14 cellular contexts compared by ENCODE assay signal in the genomic region with DNA sequence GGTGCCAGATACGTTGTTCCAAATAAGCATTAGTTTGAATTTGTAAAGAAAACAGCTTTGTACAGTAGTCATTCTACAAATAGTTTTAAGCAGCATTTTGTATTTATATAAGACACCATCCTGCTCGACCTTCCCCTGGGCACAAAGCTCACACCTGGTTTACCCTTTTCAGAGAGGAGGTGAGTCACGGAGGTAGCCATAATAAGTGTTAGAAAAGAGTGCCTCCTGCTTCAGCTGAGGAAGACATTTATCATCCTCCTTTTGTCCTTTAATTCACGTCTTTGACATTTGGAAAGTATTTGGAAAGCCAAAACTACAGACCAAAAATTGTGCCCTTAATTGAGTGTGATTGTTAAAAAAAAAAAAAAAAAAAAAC. TPM values are rescaled to one million over a fixed set of nuclear protein-coding genes. Genes with fewer than 3 reads are reported as not detected.
DNase-seq lines count a peak whose midpoint lies in the region; ATAC-seq and TF ChIP-seq lines count a peak whose summit lies in the region.
"Had no signal": no experiment of that assay in that cellular context is flagged by ENCODE, and none has a peak within 500 bp of the region (broad histone marks: within the 10 kb centered on the region; RNA-seq: fewer than 3 reads in every experiment).

No MANE protein-coding gene starts in this region.

- H3K27me3 ChIP-seq in SJSA1 (replicated peaks), result no peaks in the 10 kb centered on the region
- H3K27me3 ChIP-seq: colonic mucosa had no signal

- H3K9me3 Mint-ChIP-seq in activated CD8-positive, alpha-beta T cell treated with anti-CD3 and anti-CD28 coated beads for 36 hours, result peaks cover 3% of the 10 kb centered on the region
- no peaks in the 10 kb centered on the region for H3K9me3 Mint-ChIP-seq in activated CD8-positive, alpha-beta T cell treated with anti-CD3 and anti-CD28 coated beads, Interleukin-2, amount 10 ng/mL, durations not matched to agents 7 days and 5 days (ENCODE audit: insufficient read depth)
- H3K9me3 Mint-ChIP-seq in glutamatergic neuron (ENCODE audit: unreplicated experiment), result no peaks in the 10 kb centered on the region
- H3K9me3 Mint-ChIP-seq: activated T-helper 2 cell treated with anti-CD3 and anti-CD28 coated beads, Interferon-gamma antibody, Interleukin-2, Interleukin-4, amounts not matched to agents 10 μg/mL and 5 μg/mL and 100 μg/mL, durations not matched to agents 14 hours and 24 hours and 36 hours had no signal

- H3K9me3 ChIP-seq in SJSA1 (replicated peaks), result no peaks in the 10 kb centered on the region
- H3K9me3 ChIP-seq: colonic mucosa, thoracic aorta had no signal

- H3K27ac ChIP-seq in SJSA1, result peak overlapping the region; percentile 54
- H3K27ac ChIP-seq in temporal lobe (ENCODE audit: low read depth, low read length), result peak overlapping the region; percentile 2
- H3K27ac ChIP-seq: colonic mucosa, thoracic aorta, VCaP had no signal

- H3K4me3 ChIP-seq in SJSA1, result no peak overlapping the region
- H3K4me3 ChIP-seq: colonic mucosa, thoracic aorta had no signal

- POLR2A ChIA-PET in activated CD8-positive, alpha-beta T cell treated with anti-CD3 and anti-CD28 coated beads for 36 hours (lab: Charles Lee), result interaction anchor here (1.2 kb wide), 1 partner anchor 24 kb away, joined by 4 read pairs; no protein-coding TSS in a partner anchor
- POLR2A ChIA-PET in activated CD8-positive, alpha-beta T cell treated with anti-CD3 and anti-CD28 coated beads, Interleukin-2, amount 10 ng/mL, durations not matched to agents 7 days and 5 days (lab: Charles Lee), result no interaction called here

- intact Hi-C loops in activated CD8-positive, alpha-beta T cell treated with anti-CD3 and anti-CD28 coated beads for 36 hours (cut with micrococcal nuclease), result no loop called here

- peaks cover 77% of the 10 kb centered on the region for H3K4me1 Mint-ChIP-seq in activated CD8-positive, alpha-beta T cell treated with anti-CD3 and anti-CD28 coated beads for 36 hours (ENCODE audit: low read depth)
- H3K4me1 Mint-ChIP-seq in activated CD8-positive, alpha-beta T cell treated with anti-CD3 and anti-CD28 coated beads, Interleukin-2, amount 10 ng/mL, durations not matched to agents 7 days and 5 days (ENCODE audit: low read depth), result peaks cover 47% of the 10 kb centered on the region
- H3K4me1 Mint-ChIP-seq in glutamatergic neuron (ENCODE audit: low read depth, unreplicated experiment), result peaks cover 34% of the 10 kb centered on the region

- H3K27ac Mint-ChIP-seq in activated CD8-positive, alpha-beta T cell treated with anti-CD3 and anti-CD28 coated beads for 36 hours, result no peak overlapping the region
- H3K27ac Mint-ChIP-seq in activated CD8-positive, alpha-beta T cell treated with anti-CD3 and anti-CD28 coated beads, Interleukin-2, amount 10 ng/mL, durations not matched to agents 7 days and 5 days, result no peak overlapping the region
- H3K27ac Mint-ChIP-seq in glutamatergic neuron (ENCODE audit: unreplicated experiment), result peak overlapping the region; percentile 96
- H3K27ac Mint-ChIP-seq: activated T-helper 2 cell treated with anti-CD3 and anti-CD28 coated beads, Interferon-gamma antibody, Interleukin-2, Interleukin-4, amounts not matched to agents 10 μg/mL and 5 μg/mL and 100 μg/mL, durations not matched to agents 14 hours and 24 hours and 36 hours; naive thymus-derived CD8-positive, alpha-beta T cell had no signal

- TF ChIP-seq CTCF in activated CD8-positive, alpha-beta T cell treated with anti-CD3 and anti-CD28 coated beads for 36 hours (IDR thresholded peaks at IDR 0.05), result no peak
- TF ChIP-seq CTCF in glutamatergic neuron (IDR thresholded peaks at IDR 0.05; ENCODE audit: partially characterized antibody, unreplicated experiment), result no peak

- peak; percentile 43 for ATAC-seq in activated CD8-positive, alpha-beta T cell treated with anti-CD3 and anti-CD28 coated beads for 36 hours
- ATAC-seq in activated CD8-positive, alpha-beta T cell treated with anti-CD3 and anti-CD28 coated beads, Interleukin-2, amount 10 ng/mL, durations not matched to agents 7 days and 5 days, result no peak
- no peak for ATAC-seq in GM21381 (IDR thresholded peaks at IDR 0.05; ENCODE audit: unreplicated experiment)
- ATAC-seq: naive thymus-derived CD8-positive, alpha-beta T cell had no signal

- H3K27me3 Mint-ChIP-seq in activated CD8-positive, alpha-beta T cell treated with anti-CD3 and anti-CD28 coated beads for 36 hours, result no peaks in the 10 kb centered on the region
- no peaks in the 10 kb centered on the region for H3K27me3 Mint-ChIP-seq in activated CD8-positive, alpha-beta T cell treated with anti-CD3 and anti-CD28 coated beads, Interleukin-2, amount 10 ng/mL, durations not matched to agents 7 days and 5 days (ENCODE audit: low read depth)
- H3K27me3 Mint-ChIP-seq in glutamatergic neuron (ENCODE audit: unreplicated experiment), result peaks cover 4% of the 10 kb centered on the region
- H3K27me3 Mint-ChIP-seq: naive thymus-derived CD8-positive, alpha-beta T cell had no signal

- H3K4me3 Mint-ChIP-seq in activated CD8-positive, alpha-beta T cell treated with anti-CD3 and anti-CD28 coated beads for 36 hours, result no peak overlapping the region
- H3K4me3 Mint-ChIP-seq in activated CD8-positive, alpha-beta T cell treated with anti-CD3 and anti-CD28 coated beads, Interleukin-2, amount 10 ng/mL, durations not matched to agents 7 days and 5 days, result no peak overlapping the region
- peak overlapping the region; percentile 8 for H3K4me3 Mint-ChIP-seq in glutamatergic neuron (ENCODE audit: unreplicated experiment)

- H3K4me1 ChIP-seq in SJSA1 (replicated peaks), result peaks cover 15% of the 10 kb centered on the region

- CTCF ChIA-PET in activated CD8-positive, alpha-beta T cell treated with anti-CD3 and anti-CD28 coated beads for 36 hours (lab: Charles Lee), result interaction anchor here (1.1 kb wide), 1 partner anchor 39 kb away, joined by 3 read pairs; no protein-coding TSS in a partner anchor
- CTCF ChIA-PET in activated CD8-positive, alpha-beta T cell treated with anti-CD3 and anti-CD28 coated beads, Interleukin-2, amount 10 ng/mL, durations not matched to agents 7 days and 5 days (lab: Charles Lee), result interaction anchor here (1.0 kb wide), 1 partner anchor 507 kb away, joined by 3 read pairs; no protein-coding TSS in a partner anchor

- DNase-seq in activated CD8-positive, alpha-beta T cell treated with anti-CD3 and anti-CD28 coated beads for 36 hours, result peak; percentile 33
- DNase-seq in activated CD8-positive, alpha-beta T cell treated with anti-CD3 and anti-CD28 coated beads, Interleukin-2, amount 10 ng/mL, durations not matched to agents 7 days and 5 days, result no peak
- no peak for DNase-seq in SJSA1 (ENCODE audit: low read depth in 1 of 2, low spot score in 2 of 2)
- no peak for DNase-seq in glutamatergic neuron
- DNase-seq in NCI-H2029 (lab: John Stamatoyannopoulos, UW), result no peak
- no peak for DNase-seq in HuH-7.5 (ENCODE audit: low spot score)
- DNase-seq: colonic mucosa; naive thymus-derived CD8-positive, alpha-beta T cell; NCI-H146 had no signal

- H3K36me3 Mint-ChIP-seq in activated CD8-positive, alpha-beta T cell treated with anti-CD3 and anti-CD28 coated beads for 36 hours (ENCODE audit: low read depth), result peaks cover 55% of the 10 kb centered on the region
- peaks cover 48% of the 10 kb centered on the region for H3K36me3 Mint-ChIP-seq in activated CD8-positive, alpha-beta T cell treated with anti-CD3 and anti-CD28 coated beads, Interleukin-2, amount 10 ng/mL, durations not matched to agents 7 days and 5 days (ENCODE audit: low read depth)
- H3K36me3 Mint-ChIP-seq in glutamatergic neuron (ENCODE audit: unreplicated experiment), result no peaks in the 10 kb centered on the region

- peaks cover 15% of the 10 kb centered on the region; the same call in 1 of the 2 replicates for H3K36me3 ChIP-seq in SJSA1
- H3K36me3 ChIP-seq: colonic mucosa, thoracic aorta had no signal

RNA-seq across cellular contexts. Expression of gene RAB12, which starts 6.8 kb away (rescaled TPM):
- total RNA-seq in activated CD8-positive, alpha-beta T cell treated with anti-CD3 and anti-CD28 coated beads for 36 hours, result 10 to 100 TPM; 11.9 to 13.7 TPM
- total RNA-seq in activated CD8-positive, alpha-beta T cell treated with anti-CD3 and anti-CD28 coated beads, Interleukin-2, amount 10 ng/mL, durations not matched to agents 7 days and 5 days, result 10 to 100 TPM; 14.5 to 15.2 TPM
- total RNA-seq in SJSA1 (2014; rRNA removed; shearing (Covaris generic)), result 83.0 and 93.1 TPM in 2 replicates
- 28.8 TPM for total RNA-seq in glutamatergic neuron (ENCODE audit: unreplicated experiment)
- total RNA-seq in temporal lobe, result 59.0 TPM
